In genomic region chr4:70737409-70737808, GRCh38 we compare ENCODE assay signal across 20 cellular contexts. TPM values are rescaled to one million over a fixed set of nuclear protein-coding genes. Genes with fewer than 3 reads are reported as not detected.
DNase-seq lines count a peak whose midpoint lies in the region; ATAC-seq, FAIRE-seq and TF ChIP-seq lines count a peak whose summit lies in the region.
"Had no signal": no experiment of that assay in that cellular context is flagged by ENCODE, and none has a peak within 500 bp of the region (broad histone marks: within the 10 kb centered on the region; RNA-seq: fewer than 3 reads in every experiment).

No MANE protein-coding gene starts in this region.

- H3K9me3 Mint-ChIP-seq in activated CD4-positive, alpha-beta T cell treated with anti-CD3 and anti-CD28 coated beads, Interleukin-2, amount 10 ng/mL, durations not matched to agents 7 days and 5 days, result no peaks in the 10 kb centered on the region
- H3K9me3 Mint-ChIP-seq in T-cell, result no peaks in the 10 kb centered on the region
- no peaks in the 10 kb centered on the region for H3K9me3 Mint-ChIP-seq in naive thymus-derived CD8-positive, alpha-beta T cell
- H3K9me3 Mint-ChIP-seq: activated T-cell treated with anti-CD3 and anti-CD28 coated beads, Interleukin-2, amount 50 U/mL, for 24 hours had no signal

- no peak for DNase-seq in activated CD4-positive, alpha-beta T cell treated with anti-CD3 and anti-CD28 coated beads, Interleukin-2, amount 10 ng/mL, durations not matched to agents 7 days and 5 days
- DNase-seq in activated CD4-positive, alpha-beta T cell treated with anti-CD3 and anti-CD28 coated beads for 48 hours, result no peak
- DNase-seq in GM12891 (ENCODE audit: insufficient read length, low spot score) (no peak), T-cell (no peak), lower leg skin (ENCODE audit: low spot score in 2 of 2) (no peak)
- no peak for DNase-seq in naive thymus-derived CD8-positive, alpha-beta T cell
- DNase-seq: activated CD4-positive, alpha-beta T cell treated with anti-CD3 and anti-CD28 coated beads, Interleukin-2, amount 50 U/mL, for 1 hour; activated T-cell treated with anti-CD3 and anti-CD28 coated beads, Interleukin-2, amount 50 U/mL, for 24 hours; amniotic stem cell; mesendoderm; NCI-H1930; NCI-H345; psoas muscle; RPMI8226 had no signal

- TF ChIP-seq CTCF in lower leg skin (IDR thresholded peaks at IDR 0.05), result no peak

- POLR2A ChIA-PET in activated CD4-positive, alpha-beta T cell treated with anti-CD3 and anti-CD28 coated beads, Interleukin-2, amount 10 ng/mL, durations not matched to agents 7 days and 5 days (lab: Charles Lee), result interaction anchor here (0.6 kb wide), 1 partner anchor 59 kb away, joined by 4 read pairs; no protein-coding TSS in a partner anchor
- POLR2A ChIA-PET in T-cell (lab: Charles Lee), result interaction anchor here (0.6 to 0.7 kb wide), 2 partner anchors 12 to 32 kb away, joined by 3 to 4 read pairs; no protein-coding TSS in a partner anchor
- POLR2A ChIA-PET in naive thymus-derived CD8-positive, alpha-beta T cell (lab: Charles Lee), result interaction anchor here (0.6 to 5.7 kb wide), 9 partner anchors 9 to 256 kb away, joined by 3 to 124 read pairs (median 3); partner anchors contain the start of genes DCK, GRSF1, MOB1B and RUFY3

- H3K4me3 ChIP-seq in lower leg skin (ENCODE audit: low read depth, poor library complexity, severe bottlenecking), result no peak overlapping the region
- H3K4me3 ChIP-seq: cardiac muscle cell, psoas muscle had no signal

- peak; percentile 9 for FAIRE-seq in GM12891 (lab: Jason Lieb, UNC)
- FAIRE-seq: frontal cortex had no signal

- peak overlapping the region; percentile 84 for H3K27ac Mint-ChIP-seq in activated CD4-positive, alpha-beta T cell treated with anti-CD3 and anti-CD28 coated beads, Interleukin-2, amount 10 ng/mL, durations not matched to agents 7 days and 5 days
- peak overlapping the region; percentile 74 to 94 for H3K27ac Mint-ChIP-seq in T-cell
- H3K27ac Mint-ChIP-seq in naive thymus-derived CD8-positive, alpha-beta T cell, result peak overlapping the region in 9 of 10 donors; percentile 58 to 93 (median 86)

- H3K4me3 Mint-ChIP-seq in activated CD4-positive, alpha-beta T cell treated with anti-CD3 and anti-CD28 coated beads, Interleukin-2, amount 10 ng/mL, durations not matched to agents 7 days and 5 days, result peak overlapping the region; percentile 58
- H3K4me3 Mint-ChIP-seq in T-cell, result peak overlapping the region in 2 of 3 donors; percentile 29 to 66
- H3K4me3 Mint-ChIP-seq in naive thymus-derived CD8-positive, alpha-beta T cell, result peak overlapping the region; percentile 50 to 77 (median 72)
- H3K4me3 Mint-ChIP-seq: activated T-cell treated with anti-CD3 and anti-CD28 coated beads, Interleukin-2, amount 50 U/mL, for 24 hours had no signal

- H3K36me3 Mint-ChIP-seq in activated CD4-positive, alpha-beta T cell treated with anti-CD3 and anti-CD28 coated beads, Interleukin-2, amount 10 ng/mL, durations not matched to agents 7 days and 5 days (ENCODE audit: low read depth), result no peaks in the 10 kb centered on the region
- no peaks in the 10 kb centered on the region for H3K36me3 Mint-ChIP-seq in T-cell
- H3K36me3 Mint-ChIP-seq in naive thymus-derived CD8-positive, alpha-beta T cell, result peaks cover 0 to 2% (median 0%) of the 10 kb centered on the region in 3 donors

- 86 to 93% methylated on average over 2 of the region's 2 CpGs for WGBS in lower leg skin, 2 donors

- ATAC-seq in T-cell (replicated peaks in 1 of 4) (peak in 1 of 4 experiments; percentile 7), HG02623 (IDR thresholded peaks at IDR 0.05; ENCODE audit: unreplicated experiment) (no peak), HG02973 (IDR thresholded peaks at IDR 0.05; ENCODE audit: unreplicated experiment) (no peak)
- no peak for ATAC-seq in naive thymus-derived CD8-positive, alpha-beta T cell
- ATAC-seq: HCT116, psoas muscle, SK-N-SH treated with all-trans-retinoic acid at 6 μM for 48 hours had no signal

- peaks cover 40% of the 10 kb centered on the region for H3K4me1 Mint-ChIP-seq in activated CD4-positive, alpha-beta T cell treated with anti-CD3 and anti-CD28 coated beads, Interleukin-2, amount 10 ng/mL, durations not matched to agents 7 days and 5 days
- peaks cover 41 to 64% (median 45%) of the 10 kb centered on the region in 3 donors for H3K4me1 Mint-ChIP-seq in T-cell
- peaks cover 18 to 54% (median 52%) of the 10 kb centered on the region in 4 donors for H3K4me1 Mint-ChIP-seq in naive thymus-derived CD8-positive, alpha-beta T cell

- peaks cover 2% of the 10 kb centered on the region for H3K27me3 Mint-ChIP-seq in activated CD4-positive, alpha-beta T cell treated with anti-CD3 and anti-CD28 coated beads, Interleukin-2, amount 10 ng/mL, durations not matched to agents 7 days and 5 days
- H3K27me3 Mint-ChIP-seq in T-cell, result no peaks in the 10 kb centered on the region
- H3K27me3 Mint-ChIP-seq in naive thymus-derived CD8-positive, alpha-beta T cell, result no peaks in the 10 kb centered on the region
- H3K27me3 Mint-ChIP-seq: activated T-cell treated with anti-CD3 and anti-CD28 coated beads, Interleukin-2, amount 50 U/mL, for 24 hours had no signal

- intact Hi-C loops in lower leg skin (cut with DNase I; ENCODE audit: low total_unique reads), result loop anchor here (5.0 kb wide), 1 partner anchor 865 kb away; no protein-coding TSS in a partner anchor

- CTCF ChIA-PET in activated CD4-positive, alpha-beta T cell treated with anti-CD3 and anti-CD28 coated beads, Interleukin-2, amount 10 ng/mL, durations not matched to agents 7 days and 5 days (lab: Charles Lee), result interaction anchor here (1.1 to 1.5 kb wide), 2 partner anchors 12 to 17 kb away, joined by 3 read pairs; no protein-coding TSS in a partner anchor
- CTCF ChIA-PET in T-cell (lab: Charles Lee), result interaction anchor here (0.5 to 4.3 kb wide), 13 partner anchors 8 to 816 kb away, joined by 3 to 49 read pairs (median 6); partner anchors contain the start of gene MOB1B (in 1 of the 2)

- TF ChIP-seq POLR2A in GM12891 (IDR thresholded peaks at IDR 0.05; ENCODE audit: low read depth, low read length), result no peak
- TF ChIP-seq POLR2A in lower leg skin (IDR thresholded peaks at IDR 0.05), result no peak

TF ChIP-seq in GM12891, 5 proteins besides CTCF, POLR2A, EP300 and RAD21:
- TF ChIP-seq SPI1 (IDR thresholded peaks at IDR 0.05; ENCODE audit: low read depth, low read length), result no peak

RNA-seq across cellular contexts. Expression of gene RUFY3, which starts 15.6 kb away (rescaled TPM):
- total RNA-seq in activated CD4-positive, alpha-beta T cell treated with anti-CD3 and anti-CD28 coated beads, Interleukin-2, amount 10 ng/mL, durations not matched to agents 7 days and 5 days, result 10 to 100 TPM; 28.6 to 29.3 TPM
- polyA plus RNA-seq in GM12891 (2012; ENCODE audit: low read depth, missing spikeins), result 8.8 TPM
- total RNA-seq in T-cell (10 to 100 TPM; 29.8 to 34.1 (median 33.3) TPM), lower leg skin (10 to 100 TPM; 54.2 to 88.9 (median 65.7) TPM)
- 10 to 100 TPM; 41.9 to 42.9 TPM for total RNA-seq in naive thymus-derived CD8-positive, alpha-beta T cell
- 1 to 10 TPM; 8.4 to 9.3 (median 8.6) TPM for polyA plus RNA-seq in naive thymus-derived CD8-positive, alpha-beta T cell

RNA-seq across cellular contexts. Expression of gene UTP3, which starts 49.1 kb away (rescaled TPM):
- 10 to 100 TPM; 38.1 to 40.2 TPM for total RNA-seq in activated CD4-positive, alpha-beta T cell treated with anti-CD3 and anti-CD28 coated beads, Interleukin-2, amount 10 ng/mL, durations not matched to agents 7 days and 5 days
- polyA plus RNA-seq in GM12891 (2012; ENCODE audit: low read depth, missing spikeins), result 31.5 TPM
- total RNA-seq in T-cell (10 to 100 TPM; 15.1 to 34.9 (median 34.0) TPM), lower leg skin (10 to 100 TPM; 12.6 to 32.8 (median 17.6) TPM)
- 10 to 100 TPM; 44.5 to 44.7 TPM for total RNA-seq in naive thymus-derived CD8-positive, alpha-beta T cell
- polyA plus RNA-seq in naive thymus-derived CD8-positive, alpha-beta T cell, result 10 to 100 TPM in 2 of 3 donors, 1 to 10 TPM in 1; 9.7 to 20.3 (median 13.9) TPM
